In genomic region chr4:150209140-150209829, GRCh38 we compare ENCODE assay signal across 8 cellular contexts.
DNase-seq lines count a peak whose midpoint lies in the region; ATAC-seq and TF ChIP-seq lines count a peak whose summit lies in the region.

No MANE protein-coding gene starts in this region.

- TF ChIP-seq CTCF in dorsolateral prefrontal cortex (IDR thresholded peaks at IDR 0.05 in 54 of 56, conservative IDR thresholded peaks at IDR 0.05 in 2 of 56; ENCODE audit: low read depth in 1 of 56, partially characterized antibody in 56 of 56) = peak in 52 of 56 donors; percentile 14 to 66 (median 41)

- intact Hi-C loops in dorsolateral prefrontal cortex (cut with DNase I) = no loop called here

- no peak for ATAC-seq in GM21381 (IDR thresholded peaks at IDR 0.05; ENCODE audit: unreplicated experiment)

- H3K27ac ChIP-seq in dorsolateral prefrontal cortex = peak overlapping the region in 2 of 59 donors; percentile 20 to 34
- H3K27ac ChIP-seq in effector memory CD4-positive, alpha-beta T cell (ENCODE audit: insufficient read depth, low read length, poor library complexity, severe bottlenecking) = no peak overlapping the region

- H3K4me3 ChIP-seq in dorsolateral prefrontal cortex = no peak overlapping the region
- no peak overlapping the region for H3K4me3 ChIP-seq in effector memory CD4-positive, alpha-beta T cell (ENCODE audit: insufficient read depth, low read depth, low read length, poor library complexity, severe bottlenecking)

- no peaks in the 10 kb centered on the region for H3K27me3 ChIP-seq in dorsolateral prefrontal cortex
- no peaks in the 10 kb centered on the region for H3K27me3 ChIP-seq in effector memory CD4-positive, alpha-beta T cell (replicated peaks; ENCODE audit: control insufficient read depth, insufficient read depth, low read length, poor library complexity, severe bottlenecking)

- no peaks in the 10 kb centered on the region for H3K4me1 ChIP-seq in effector memory CD4-positive, alpha-beta T cell (ENCODE audit: control insufficient read depth, insufficient read depth, low read length, poor library complexity, severe bottlenecking)

- H3K36me3 ChIP-seq in effector memory CD4-positive, alpha-beta T cell (ENCODE audit: control insufficient read depth, insufficient read depth, low read length) = no peaks in the 10 kb centered on the region

- no peaks in the 10 kb centered on the region for H3K9me3 ChIP-seq in effector memory CD4-positive, alpha-beta T cell (ENCODE audit: control insufficient read depth, low read length)

- peak; percentile 8 for DNase-seq in NCI-H2107 treated with DMSO at 0.1 percent for 48 hours (lab: John Stamatoyannopoulos, UW; ENCODE audit: unreplicated experiment)
- DNase-seq in NCI-H2107 (lab: John Stamatoyannopoulos, UW) = no peak
- peak; percentile 38 for DNase-seq in HCEC 1CT
- DNase-seq in NCI-H82 treated with DMSO at 0.1 percent for 48 hours (lab: John Stamatoyannopoulos, UW; ENCODE audit: unreplicated experiment) = peak; percentile 15
- DNase-seq in dorsolateral prefrontal cortex = peak in 1 of 10 donors; percentile 44
- peak; percentile 64 for DNase-seq in myocyte (ENCODE audit: low read depth)
- DNase-seq in effector memory CD4-positive, alpha-beta T cell = no peak

Comparison
In these comparisons a context has a peak if more than half of its experiments do, and no peak if none do; other contexts are left out.
1. DNase-seq: peak in NCI-H2107 treated with DMSO at 0.1 percent for 48 hours (single experiment), HCEC 1CT (single experiment), NCI-H82 treated with DMSO at 0.1 percent for 48 hours (single experiment) and myocyte (single experiment); none in NCI-H2107 (single experiment) and effector memory CD4-positive, alpha-beta T cell (0 of 3).